In genomic region chr11:35662061-35662648, GRCh38 we compare ENCODE assay signal across 8 cellular contexts. TPM values are rescaled to one million over a fixed set of nuclear protein-coding genes. Genes with fewer than 3 reads are reported as not detected.
DNase-seq lines count a peak whose midpoint lies in the region; ATAC-seq and TF ChIP-seq lines count a peak whose summit lies in the region.

No MANE protein-coding gene starts in this region.

- H3K79me1 ChIP-seq in neuronal stem cell (ENCODE audit: low read depth, low read length): peaks cover 4% of the 10 kb centered on the region

- POLR2A ChIA-PET in activated CD4-positive, alpha-beta memory T cell treated with anti-CD3 and anti-CD28 coated beads for 36 hours (lab: Charles Lee): interaction anchor here (1.4 kb wide), 1 partner anchor 848 kb away, joined by 3 read pairs; the partner anchor contains the start of gene TRAF6

- H3K27ac Mint-ChIP-seq in activated CD4-positive, alpha-beta memory T cell treated with anti-CD3 and anti-CD28 coated beads for 36 hours: peak overlapping the region; percentile 94

- intact Hi-C loops in activated CD4-positive, alpha-beta memory T cell treated with anti-CD3 and anti-CD28 coated beads for 36 hours (cut with micrococcal nuclease): loop anchor here (1.0 to 10.0 kb wide), 6 partner anchors 43 to 847 kb away; no protein-coding TSS in a partner anchor

- H3K9ac ChIP-seq in neuronal stem cell (ENCODE audit: low read depth, low read length, poor library complexity): peak overlapping the region; percentile 72

- H3K27ac ChIP-seq in neuronal stem cell (replicated peaks; ENCODE audit: low read length): peak overlapping the region; percentile 54

- H3K14ac ChIP-seq in neuronal stem cell (ENCODE audit: low read length): no peak overlapping the region

- peaks cover 6% of the 10 kb centered on the region for H3K27me3 Mint-ChIP-seq in activated CD4-positive, alpha-beta memory T cell treated with anti-CD3 and anti-CD28 coated beads for 36 hours

- TF ChIP-seq CTCF in fibroblast of pulmonary artery (IDR thresholded peaks at IDR 0.05; ENCODE audit: low read length, missing control alignments): no peak

- no peak overlapping the region for H2AK5ac ChIP-seq in neuronal stem cell (ENCODE audit: low read depth, low read length)

- peak; percentile 26 for ATAC-seq in GM21619 (IDR thresholded peaks at IDR 0.05; ENCODE audit: unreplicated experiment)

- peak overlapping the region; percentile 22 for H2BK15ac ChIP-seq in neuronal stem cell (ENCODE audit: low read length)

- peaks cover 12 to 36% of the 10 kb centered on the region in 2 donors for H3K9me3 ChIP-seq in neuronal stem cell (replicated peaks in 1 of 2; ENCODE audit: control insufficient read depth in 2 of 2, insufficient read depth in 1 of 2, low read depth in 1 of 2, low read length in 2 of 2)

- TF ChIP-seq RAD21 in Ishikawa (IDR thresholded peaks at IDR 0.05; ENCODE audit: low read depth): no peak

- H3K4me2 ChIP-seq in neuronal stem cell (ENCODE audit: insufficient read depth, low read length, poor library complexity, severe bottlenecking): peak overlapping the region; percentile 75

- H3K4me3 ChIP-seq in fibroblast of pulmonary artery (replicated peaks; ENCODE audit: low read depth, low read length): peak overlapping the region; percentile 63
- H3K4me3 ChIP-seq in neuronal stem cell (ENCODE audit: low read length in 2 of 2): peak overlapping the region; percentile 56 to 83

- no peak overlapping the region for H3K4ac ChIP-seq in neuronal stem cell (ENCODE audit: low read length)

- H3K36me3 ChIP-seq in neuronal stem cell (replicated peaks in 1 of 2; ENCODE audit: control insufficient read depth in 2 of 2, insufficient read depth in 2 of 2, low read length in 2 of 2): peaks cover 0 to 19% of the 10 kb centered on the region in 2 donors

- H3K4me1 Mint-ChIP-seq in activated CD4-positive, alpha-beta memory T cell treated with anti-CD3 and anti-CD28 coated beads for 36 hours (ENCODE audit: low read depth): peaks cover 43% of the 10 kb centered on the region

- peak overlapping the region; percentile 85 for H2AFZ ChIP-seq in neuronal stem cell (ENCODE audit: low read length)

- H3K4me1 ChIP-seq in neuronal stem cell (ENCODE audit: control insufficient read depth in 2 of 2, insufficient read depth in 1 of 2, low read depth in 1 of 2, low read length in 2 of 2): peaks cover 2 to 8% of the 10 kb centered on the region in 2 donors

- H2BK12ac ChIP-seq in neuronal stem cell (ENCODE audit: low read length): peak overlapping the region; percentile 30

- H3K27me3 ChIP-seq in neuronal stem cell (ENCODE audit: control insufficient read depth in 3 of 3, insufficient read depth in 3 of 3, low read depth in 1 of 3, low read length in 3 of 3): peaks cover 0 to 4% (median 0%) of the 10 kb centered on the region in 3 experiments

- TF ChIP-seq EP300 in Ishikawa (IDR thresholded peaks at IDR 0.05; ENCODE audit: borderline replicate concordance): 0 out of 2 replicates have a peak, but pooled peaks have one; percentile 4

- WGBS in neuronal stem cell (ENCODE audit: extremely low coverage in 2 of 2, insufficient read length in 2 of 2, insufficient replicate concordance in 1 of 2), 2 donors: no CpG with 5 or more reads among the region's 12 CpGs

- H2BK120ac ChIP-seq in neuronal stem cell (ENCODE audit: low read depth, low read length): peak overlapping the region; percentile 16

- peaks cover 33% of the 10 kb centered on the region for H3K36me3 Mint-ChIP-seq in activated CD4-positive, alpha-beta memory T cell treated with anti-CD3 and anti-CD28 coated beads for 36 hours

- no peak overlapping the region for H4K91ac ChIP-seq in neuronal stem cell (ENCODE audit: low read depth, low read length, poor library complexity)

- no peak overlapping the region for H2BK5ac ChIP-seq in neuronal stem cell (ENCODE audit: low read length)

- DNase-seq in NCI-H1092 treated with DMSO at 0.1 percent for 48 hours (lab: John Stamatoyannopoulos, UW): peak; percentile 71
- DNase-seq in NCI-H1092 (lab: John Stamatoyannopoulos, UW): no peak
- peak; percentile 31 for DNase-seq in activated CD4-positive, alpha-beta memory T cell treated with anti-CD3 and anti-CD28 coated beads for 36 hours
- DNase-seq in fibroblast of pulmonary artery (ENCODE audit: low read depth): no peak
- DNase-seq in neuronal stem cell (ENCODE audit: low spot score): no peak
- no peak for DNase-seq in GOT3 (lab: John Stamatoyannopoulos, UW)

- H3K4me3 Mint-ChIP-seq in activated CD4-positive, alpha-beta memory T cell treated with anti-CD3 and anti-CD28 coated beads for 36 hours: peak overlapping the region; percentile 94

- H3K9me3 Mint-ChIP-seq in activated CD4-positive, alpha-beta memory T cell treated with anti-CD3 and anti-CD28 coated beads for 36 hours: peaks cover 29% of the 10 kb centered on the region

- no peak overlapping the region for H4K8ac ChIP-seq in neuronal stem cell (ENCODE audit: low read depth, low read length)

- CTCF ChIA-PET in activated CD4-positive, alpha-beta memory T cell treated with anti-CD3 and anti-CD28 coated beads for 36 hours (lab: Charles Lee): interaction anchor here (1.0 kb wide), 1 partner anchor 160 kb away, joined by 4 read pairs; no protein-coding TSS in a partner anchor

- no peak overlapping the region for H3K23ac ChIP-seq in neuronal stem cell (ENCODE audit: low read depth, low read length, poor library complexity)

- peak overlapping the region; percentile 99 for H3K18ac ChIP-seq in neuronal stem cell (ENCODE audit: low read length)

TF ChIP-seq in Ishikawa, 13 proteins besides CTCF, POLR2A, EP300 and RAD21:
- TF ChIP-seq EGR1 (IDR thresholded peaks at IDR 0.05): no peak
- no peak for TF ChIP-seq TEAD4 (IDR thresholded peaks at IDR 0.05)
- TF ChIP-seq ZBTB7A (IDR thresholded peaks at IDR 0.05; ENCODE audit: low read depth): no peak
- no peak for TF ChIP-seq MAX (IDR thresholded peaks at IDR 0.05)
- no peak for TF ChIP-seq REST (IDR thresholded peaks at IDR 0.05; ENCODE audit: low read depth)
- no peak for TF ChIP-seq FOXM1 (IDR thresholded peaks at IDR 0.05; ENCODE audit: borderline replicate concordance, low read depth)
- TF ChIP-seq USF1 (IDR thresholded peaks at IDR 0.05): no peak
- TF ChIP-seq TAF1 (IDR thresholded peaks at IDR 0.05; ENCODE audit: low read depth): no peak
- TF ChIP-seq NFIC (IDR thresholded peaks at IDR 0.05): no peak

RNA-seq across cellular contexts. Expression of gene TRIM44, which starts 0.4 kb away (rescaled TPM):
- total RNA-seq in activated CD4-positive, alpha-beta memory T cell treated with anti-CD3 and anti-CD28 coated beads for 36 hours: 10 to 100 TPM; 27.3 to 30.0 TPM
- polyA plus RNA-seq in neuronal stem cell (2013, experiment 1 of 2): 31.4 TPM
- polyA plus RNA-seq in neuronal stem cell (2013, experiment 2 of 2): 31.8 TPM

RNA-seq across cellular contexts. Expression of gene FJX1, which starts 43.9 kb away (rescaled TPM):
- total RNA-seq in activated CD4-positive, alpha-beta memory T cell treated with anti-CD3 and anti-CD28 coated beads for 36 hours: under 1 TPM; 0.46 to 0.62 TPM
- polyA plus RNA-seq in neuronal stem cell (2013, experiment 1 of 2): 51.2 TPM
- polyA plus RNA-seq in neuronal stem cell (2013, experiment 2 of 2): 51.7 TPM

Comparison
In these comparisons a context has a peak if more than half of its experiments do, and no peak if none do; other contexts are left out.
1. DNase-seq: peak in NCI-H1092 treated with DMSO at 0.1 percent for 48 hours (single experiment) and activated CD4-positive, alpha-beta memory T cell treated with anti-CD3 and anti-CD28 coated beads for 36 hours (single experiment); none in NCI-H1092 (single experiment), fibroblast of pulmonary artery (single experiment), neuronal stem cell (single experiment) and GOT3 (single experiment).